Comparison of ENCODE assay signal across 15 cellular contexts in genomic region chr1:43783096-43783670, GRCh38.
DNase-seq lines count a peak whose midpoint lies in the region; ATAC-seq, FAIRE-seq and TF ChIP-seq lines count a peak whose summit lies in the region.
"Had no signal": no experiment of that assay in that cellular context is flagged by ENCODE, and none has a peak within 500 bp of the region (broad histone marks: within the 10 kb centered on the region; RNA-seq: fewer than 3 reads in every experiment).

No MANE protein-coding gene starts in this region.

- in situ Hi-C loops in IMR-90 (cut with MboI; ENCODE audit: low sequenced_read_pairs), result no loop called here

- CTCF ChIA-PET in IMR-90 (lab: Yijun Ruan, JAX), result interaction anchor here (1.0 to 2.5 kb wide), 2 partner anchors 17 to 152 kb away, joined by 5 to 8 read pairs; no protein-coding TSS in a partner anchor
- CTCF ChIA-PET in H1 (lab: Charles Lee; ENCODE audit: partially characterized antibody), result interaction anchor here (0.8 to 3.0 kb wide), 4 partner anchors 10 to 152 kb away, joined by 3 to 28 read pairs (median 10); partner anchors contain the start of gene ARTN

- dilution Hi-C loops in IMR-90 (cut with HindIII; ENCODE audit: low sequenced_read_pairs, unreplicated experiment), result no loop called here

- WGBS in IMR-90 (ENCODE audit: extremely low coverage in 2 of 2, insufficient read length in 1 of 2), 2 experiments, result 91% methylated on average over 3 of the region's 4 CpGs; no CpG with 5 or more reads in 1 of the 2 experiments
- WGBS in H1 (ENCODE audit: extremely low coverage in 1 of 2, insufficient coverage in 1 of 2, insufficient read length in 1 of 2, insufficient replicate concordance in 2 of 2, low coverage in 1 of 2, low lambda C conversion rate in 2 of 2, missing lambda C conversion rate in 1 of 2), 2 experiments, result 85% methylated on average over 4 of the region's 4 CpGs; no CpG with 5 or more reads in 1 of the 2 experiments
- 50 to 78% (median 64%) methylated on average over 4 of the region's 4 CpGs for WGBS in psoas muscle, 3 donors

- H2BK15ac ChIP-seq in IMR-90 (ENCODE audit: low read depth, low read length), result no peak overlapping the region
- no peak overlapping the region for H2BK15ac ChIP-seq in H1 (ENCODE audit: low read length)

- H3K9me3 ChIP-seq in IMR-90 (ENCODE audit: control insufficient read depth, insufficient read depth, low read length) (no peaks in the 10 kb centered on the region), H1 (ENCODE audit: insufficient read depth in 2 of 2, low read depth in 1 of 2, low read length in 1 of 2) (no peaks in the 10 kb centered on the region), psoas muscle (peaks cover 7% of the 10 kb centered on the region)
- H3K9me3 ChIP-seq: ascending aorta, Caco-2, prostate gland had no signal

- no peaks in the 10 kb centered on the region for H3K36me3 ChIP-seq in IMR-90 (ENCODE audit: control insufficient read depth, insufficient read depth, low read length)
- no peaks in the 10 kb centered on the region; a peak in 1 of 8 replicates for H3K36me3 ChIP-seq in H1 (ENCODE audit: control insufficient read depth in 2 of 4, insufficient read depth in 4 of 4, low read length in 3 of 4)
- H3K36me3 ChIP-seq in psoas muscle (ENCODE audit: insufficient read depth in 1 of 2, low read depth in 1 of 2), result no peaks in the 10 kb centered on the region
- H3K36me3 ChIP-seq: ascending aorta, prostate gland had no signal

- H3K14ac ChIP-seq in IMR-90 (replicated peaks; ENCODE audit: low read depth, low read length) (no peak overlapping the region), H1 (ENCODE audit: insufficient read length) (no peak overlapping the region)

- H2AK5ac ChIP-seq in IMR-90 (ENCODE audit: low read depth, low read length) (no peak overlapping the region), H1 (ENCODE audit: low read depth, low read length) (no peak overlapping the region; the same call in 1 of the 2 replicates)

- BruUV-seq in IMR-90 (replicated peaks; lab: Mats Ljungman, UMichigan), result no TSS peak

- peaks cover 12 to 53% of the 10 kb centered on the region in 2 experiments for H3K79me1 ChIP-seq in IMR-90 (ENCODE audit: low read depth in 1 of 2, low read length in 2 of 2)
- no peaks in the 10 kb centered on the region for H3K79me1 ChIP-seq in H1 (ENCODE audit: low read depth, low read length)

- no peak overlapping the region for H2AFZ ChIP-seq in IMR-90 (replicated peaks; ENCODE audit: low read length, poor library complexity)
- no peak overlapping the region for H2AFZ ChIP-seq in H1 (ENCODE audit: low read length)

- peaks cover 16% of the 10 kb centered on the region for H3K9me1 ChIP-seq in IMR-90 (ENCODE audit: insufficient read depth, low read length)

- ATAC-seq in activated T-cell treated with anti-CD3 and anti-CD28 coated beads, Interleukin-2, amount 50 U/mL, for 4 hours, result no peak
- no peak; the same call in 1 of the 2 replicates for ATAC-seq in IMR-90 (ENCODE audit: low read depth)
- peak; percentile 38 to 54 (median 44) for ATAC-seq in psoas muscle
- ATAC-seq: HepG2 had no signal

- H3K9ac ChIP-seq in IMR-90 (ENCODE audit: low read depth, low read length), result no peak overlapping the region
- no peak overlapping the region for H3K9ac ChIP-seq in H1 (replicated peaks in 1 of 4; ENCODE audit: extremely low read depth in 1 of 4, low read depth in 3 of 4, low read length in 3 of 4)

- H2BK5ac ChIP-seq in IMR-90 (ENCODE audit: low read depth, low read length, poor library complexity, severe bottlenecking) (peak overlapping the region; percentile 7), H1 (ENCODE audit: low read depth, low read length) (no peak overlapping the region)

- TF ChIP-seq RAD21 in IMR-90 (IDR thresholded peaks at IDR 0.05; ENCODE audit: low read length) (no peak), H1 (IDR thresholded peaks at IDR 0.05 in 1 of 2, conservative IDR thresholded peaks at IDR 0.05 in 1 of 2; ENCODE audit: low read depth in 2 of 2, low read length in 2 of 2) (no peak)

- H3K27ac Mint-ChIP-seq in activated T-cell treated with anti-CD3 and anti-CD28 coated beads, Interleukin-2, amount 50 U/mL, for 24 hours, result peak overlapping the region; percentile 16
- H3K27ac Mint-ChIP-seq: activated CD4-positive, alpha-beta memory T cell treated with anti-CD3 and anti-CD28 coated beads for 36 hours had no signal

- H3K4me3 ChIP-seq in IMR-90 (ENCODE audit: insufficient read depth, low read depth, low read length) (no peak overlapping the region), H1 (ENCODE audit: extremely low read depth in 1 of 4, insufficient read depth in 2 of 4, low read depth in 3 of 4, low read length in 4 of 4) (no peak overlapping the region), psoas muscle (no peak overlapping the region)
- H3K4me3 ChIP-seq: ascending aorta, prostate gland had no signal

- H3K27me3 Mint-ChIP-seq in activated T-cell treated with anti-CD3 and anti-CD28 coated beads, Interleukin-2, amount 50 U/mL, for 24 hours, result no peaks in the 10 kb centered on the region
- no peaks in the 10 kb centered on the region for H3K27me3 Mint-ChIP-seq in activated T-cell treated with anti-CD3 and anti-CD28 coated beads, Interleukin-2, amount 50 U/mL, for 4 hours (ENCODE audit: low read depth)
- H3K27me3 Mint-ChIP-seq: activated CD4-positive, alpha-beta memory T cell treated with anti-CD3 and anti-CD28 coated beads for 36 hours; naive B cell had no signal

- H3K27ac ChIP-seq in IMR-90 (ENCODE audit: insufficient read depth, low read length), result no peak overlapping the region
- no peak overlapping the region for H3K27ac ChIP-seq in H1 (ENCODE audit: low read depth, low read length)
- peak overlapping the region; percentile 86 for H3K27ac ChIP-seq in psoas muscle
- H3K27ac ChIP-seq: ascending aorta, prostate gland had no signal

- H3K36me3 Mint-ChIP-seq in activated T-cell treated with anti-CD3 and anti-CD28 coated beads, Interleukin-2, amount 50 U/mL, for 24 hours (ENCODE audit: low read depth), result peaks cover 26% of the 10 kb centered on the region
- H3K36me3 Mint-ChIP-seq in activated T-cell treated with anti-CD3 and anti-CD28 coated beads, Interleukin-2, amount 50 U/mL, for 4 hours (ENCODE audit: insufficient read depth), result peaks cover 27% of the 10 kb centered on the region

- no peak overlapping the region for H2BK120ac ChIP-seq in IMR-90 (ENCODE audit: low read depth, low read length)
- no peak overlapping the region for H2BK120ac ChIP-seq in H1 (replicated peaks; ENCODE audit: low read depth, low read length)

- TF ChIP-seq EP300 in H1 (IDR thresholded peaks at IDR 0.05; ENCODE audit: borderline replicate concordance in 1 of 2, low read depth in 2 of 2, low read length in 2 of 2), result no peak

- H3K56ac ChIP-seq in IMR-90 (ENCODE audit: extremely low read depth, insufficient read depth, low read length) (no peak overlapping the region), H1 (replicated peaks; ENCODE audit: insufficient read length, low read depth, low read length) (no peak overlapping the region)

- TF ChIP-seq POLR2A in IMR-90 (IDR thresholded peaks at IDR 0.05; ENCODE audit: low read depth, low read length) (no peak), H1 (IDR thresholded peaks at IDR 0.05; ENCODE audit: control extremely low read depth in 1 of 2, low read depth in 2 of 2, low read length in 2 of 2) (no peak)

- H4K8ac ChIP-seq in IMR-90 (ENCODE audit: low read depth in 2 of 2, low read length in 2 of 2) (0 out of 4 replicates have a peak overlapping the region, but pooled peaks of 1 of the 2 experiments have one; percentile 18), H1 (ENCODE audit: extremely low read depth, insufficient read depth, low read length) (no peak overlapping the region)

- POLR2A ChIA-PET in IMR-90 (lab: Charles Lee; ENCODE audit: unreplicated experiment) (no interaction called here), H1 (lab: Charles Lee; ENCODE audit: partially characterized antibody) (no interaction called here)

- TF ChIP-seq CTCF in IMR-90 (conservative IDR thresholded peaks at IDR 0.05; ENCODE audit: low read depth, low read length) (no peak), H1 (IDR thresholded peaks at IDR 0.05; ENCODE audit: control extremely low read depth in 1 of 3, insufficient read depth in 1 of 3, low read depth in 1 of 3, low read length in 3 of 3) (no peak), psoas muscle (IDR thresholded peaks at IDR 0.05) (no peak)

- peak overlapping the region; percentile 17; the same call in 1 of the 2 replicates for H3K23ac ChIP-seq in IMR-90 (ENCODE audit: low read depth, low read length)
- no peak overlapping the region for H3K23ac ChIP-seq in H1 (ENCODE audit: insufficient read length)

- H4K5ac ChIP-seq in IMR-90 (ENCODE audit: low read depth, low read length), result no peak overlapping the region
- H4K5ac ChIP-seq in H1 (ENCODE audit: insufficient read length, low read depth, low read length), result no peak overlapping the region

- peaks cover 18% of the 10 kb centered on the region for H3K9me3 Mint-ChIP-seq in activated T-cell treated with anti-CD3 and anti-CD28 coated beads, Interleukin-2, amount 50 U/mL, for 24 hours
- H3K9me3 Mint-ChIP-seq in activated T-cell treated with anti-CD3 and anti-CD28 coated beads, Interleukin-2, amount 50 U/mL, for 4 hours, result peaks cover 12% of the 10 kb centered on the region

- no peaks in the 10 kb centered on the region for H3K79me2 ChIP-seq in H1 (ENCODE audit: control insufficient read depth in 1 of 2, insufficient read depth in 2 of 2, low read length in 2 of 2)

- H2BK20ac ChIP-seq in IMR-90 (ENCODE audit: low read depth, low read length), result no peak overlapping the region
- peak overlapping the region; percentile 40; the same call in 1 of the 2 replicates for H2BK20ac ChIP-seq in H1 (ENCODE audit: low read length)

- H3K4me1 Mint-ChIP-seq in activated T-cell treated with anti-CD3 and anti-CD28 coated beads, Interleukin-2, amount 50 U/mL, for 24 hours (ENCODE audit: low read depth), result peaks cover 15% of the 10 kb centered on the region
- peaks cover 16% of the 10 kb centered on the region for H3K4me1 Mint-ChIP-seq in activated T-cell treated with anti-CD3 and anti-CD28 coated beads, Interleukin-2, amount 50 U/mL, for 4 hours (ENCODE audit: low read depth)

- H3K18ac ChIP-seq in IMR-90 (ENCODE audit: low read depth, low read length) (no peak overlapping the region), H1 (ENCODE audit: extremely low read depth, low read length) (no peak overlapping the region)

- H3K4ac ChIP-seq in IMR-90 (ENCODE audit: low read depth, low read length) (peak overlapping the region; percentile 25), H1 (replicated peaks; ENCODE audit: insufficient read length, low read depth, low read length) (no peak overlapping the region)

- H4K20me1 ChIP-seq in IMR-90 (ENCODE audit: insufficient read depth, low read length) (0 out of 2 replicates have a peak, but pooled peaks cover 6% of the 10 kb centered on the region), H1 (replicated peaks in 1 of 2; ENCODE audit: control insufficient read depth in 1 of 2, insufficient read depth in 2 of 2, low read length in 2 of 2) (no peaks in the 10 kb centered on the region)

- peak overlapping the region; percentile 50; the same call in 1 of the 2 replicates for H2BK12ac ChIP-seq in H1 (ENCODE audit: low read depth, low read length)

- no peak for DNase-seq in activated T-cell treated with anti-CD3 and anti-CD28 coated beads, Interleukin-2, amount 50 U/mL, for 24 hours
- no peak for DNase-seq in activated T-cell treated with anti-CD3 and anti-CD28 coated beads, Interleukin-2, amount 50 U/mL, for 4 hours
- no peak for DNase-seq in IMR-90
- DNase-seq in H1 (ENCODE audit: low read depth in 1 of 2, low spot score in 2 of 2), result no peak
- no peak for DNase-seq in psoas muscle
- DNase-seq in cerebellar nuclear complex (lab: John Stamatoyannopoulos, UW), result no peak
- no peak for DNase-seq in NCI-H1436 (lab: John Stamatoyannopoulos, UW)
- no peak for DNase-seq in SK-N-DZ (ENCODE audit: low spot score)
- DNase-seq: activated CD4-positive, alpha-beta memory T cell treated with anti-CD3 and anti-CD28 coated beads for 36 hours; Caco-2; naive B cell; NCI-H446 treated with DMSO at 0.1 percent for 48 hours had no signal

- peaks cover 12% of the 10 kb centered on the region for H3K4me1 ChIP-seq in IMR-90 (ENCODE audit: control insufficient read depth, insufficient read depth, low read length)
- peaks cover 0 to 4% (median 0%) of the 10 kb centered on the region in 4 experiments; a peak in 1 of 7 replicates for H3K4me1 ChIP-seq in H1 (replicated peaks in 1 of 4; ENCODE audit: control insufficient read depth in 3 of 4, insufficient read depth in 4 of 4, low read length in 3 of 4)
- peaks cover 48% of the 10 kb centered on the region for H3K4me1 ChIP-seq in psoas muscle
- H3K4me1 ChIP-seq: ascending aorta, prostate gland had no signal

- no peak overlapping the region for H2AK9ac ChIP-seq in IMR-90 (replicated peaks; ENCODE audit: low read depth, low read length, poor library complexity)

- H3K4me2 ChIP-seq in IMR-90 (ENCODE audit: low read depth, low read length), result no peak overlapping the region
- H3K4me2 ChIP-seq in H1 (ENCODE audit: insufficient read depth in 1 of 2, low read depth in 2 of 2, low read length in 2 of 2), result no peak overlapping the region

- no peak for FAIRE-seq in H1 (lab: Jason Lieb, UNC)
- FAIRE-seq: HepG2 had no signal

- H3K4me3 Mint-ChIP-seq in activated T-cell treated with anti-CD3 and anti-CD28 coated beads, Interleukin-2, amount 50 U/mL, for 24 hours, result no peak overlapping the region
- H3K4me3 Mint-ChIP-seq in activated T-cell treated with anti-CD3 and anti-CD28 coated beads, Interleukin-2, amount 50 U/mL, for 4 hours, result no peak overlapping the region
- H3K4me3 Mint-ChIP-seq: activated CD4-positive, alpha-beta memory T cell treated with anti-CD3 and anti-CD28 coated beads for 36 hours had no signal

- H3K27me3 ChIP-seq in IMR-90 (ENCODE audit: control insufficient read depth, insufficient read depth, low read length) (no peaks in the 10 kb centered on the region), H1 (replicated peaks in 1 of 4; ENCODE audit: control insufficient read depth in 3 of 4, extremely low read depth in 1 of 4, insufficient read depth in 3 of 4, low read length in 3 of 4) (no peaks in the 10 kb centered on the region), psoas muscle (ENCODE audit: insufficient read depth in 3 of 3, low read length in 2 of 3) (no peaks in the 10 kb centered on the region)
- H3K27me3 ChIP-seq: ascending aorta had no signal

- H3K23me2 ChIP-seq in H1 (ENCODE audit: low read depth, low read length), result no peaks in the 10 kb centered on the region

- H4K91ac ChIP-seq in IMR-90 (ENCODE audit: insufficient read depth, low read depth, low read length) (no peak overlapping the region), H1 (replicated peaks; ENCODE audit: insufficient read length, low read length) (no peak overlapping the region)

- intact Hi-C loops in IMR-90 (cut with micrococcal nuclease), result no loop called here
- intact Hi-C loops in psoas muscle (cut with DNase I), result no loop called here

Comparison
In these comparisons a context has a peak if more than half of its experiments do, and no peak if none do; other contexts are left out.
1. ATAC-seq: peak in psoas muscle (4 of 4); none in activated T-cell treated with anti-CD3 and anti-CD28 coated beads, Interleukin-2, amount 50 U/mL, for 4 hours (0 of 2) and IMR-90 (single experiment).